Comparison of ENCODE assay signal across 10 cellular contexts in the genomic region with DNA sequence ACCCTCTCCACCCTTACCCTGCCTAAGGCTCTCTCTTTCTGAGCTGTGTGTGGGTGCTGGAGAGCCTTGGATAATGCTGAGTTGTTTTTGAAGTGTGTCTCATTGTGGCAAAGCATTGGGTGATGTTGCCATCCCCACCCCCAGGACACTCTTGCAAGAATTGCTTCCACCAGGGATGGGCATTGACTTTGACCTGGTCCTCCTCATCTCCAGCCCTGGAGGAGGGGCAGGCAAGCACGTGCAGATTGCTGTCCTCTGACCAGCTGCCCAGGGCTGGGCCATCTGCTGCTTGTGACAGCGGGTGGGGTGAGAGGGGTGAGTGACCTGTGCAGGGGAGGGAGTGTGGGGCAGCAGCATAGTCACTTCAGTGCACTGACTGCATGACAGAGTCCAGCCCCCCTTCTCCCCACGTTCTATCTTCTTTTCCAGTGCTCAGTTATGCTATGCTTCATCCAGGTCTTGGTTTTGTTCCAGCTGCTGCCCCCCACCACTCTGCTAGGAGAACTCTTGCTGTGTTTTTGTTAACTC. TPM values are rescaled to one million over a fixed set of nuclear protein-coding genes. Genes with fewer than 3 reads are reported as not detected.
DNase-seq lines count a peak whose midpoint lies in the region; ATAC-seq and TF ChIP-seq lines count a peak whose summit lies in the region.
"Had no signal": no experiment of that assay in that cellular context is flagged by ENCODE, and none has a peak within 500 bp of the region (broad histone marks: within the 10 kb centered on the region; RNA-seq: fewer than 3 reads in every experiment).

No MANE protein-coding gene starts in this region.

- H3K4me1 ChIP-seq in DOHH2 (ENCODE audit: control insufficient read depth, low read length) (peaks cover 64% of the 10 kb centered on the region), trophoblast cell (ENCODE audit: control insufficient read depth in 1 of 2, insufficient read depth in 2 of 2, low read length in 2 of 2) (peaks cover 3 to 4% of the 10 kb centered on the region in 2 experiments), testis (peaks cover 44% of the 10 kb centered on the region), HAP-1 (no peaks in the 10 kb centered on the region)

- H3K27me3 ChIP-seq in DOHH2 (ENCODE audit: control insufficient read depth, low read length) (no peaks in the 10 kb centered on the region), trophoblast cell (ENCODE audit: insufficient read depth, low read length) (no peaks in the 10 kb centered on the region), testis (no peaks in the 10 kb centered on the region), HAP-1 (ENCODE audit: low read depth) (no peaks in the 10 kb centered on the region)

- no peak overlapping the region for H2BK120ac ChIP-seq in trophoblast cell (ENCODE audit: insufficient read depth, low read length, poor library complexity)

- H3K4ac ChIP-seq in trophoblast cell (ENCODE audit: low read depth, low read length): no peak overlapping the region

- H2BK12ac ChIP-seq in trophoblast cell (ENCODE audit: low read length): no peak overlapping the region

- H4K8ac ChIP-seq in trophoblast cell (ENCODE audit: low read depth, low read length): no peak overlapping the region

- intact Hi-C loops in testis (cut with DNase I; ENCODE audit: low total_unique reads): no loop called here

- H4K12ac ChIP-seq in trophoblast cell (ENCODE audit: low read depth, low read length): no peak overlapping the region

- H3K79me1 ChIP-seq in trophoblast cell (ENCODE audit: low read length): no peaks in the 10 kb centered on the region

- H3K4me2 ChIP-seq in DOHH2 (ENCODE audit: low read length): peak overlapping the region; percentile 28
- H3K4me2 ChIP-seq in trophoblast cell (ENCODE audit: low read length): no peak overlapping the region

- no peak overlapping the region for H2AK5ac ChIP-seq in trophoblast cell (ENCODE audit: low read length)

- no peak for TF ChIP-seq POLR2A in testis (IDR thresholded peaks at IDR 0.05)

- in situ Hi-C loops in HAP-1 (cut with MboI; ENCODE audit: low sequenced_read_pairs): no loop called here

- no peak overlapping the region for H3K9ac ChIP-seq in trophoblast cell (ENCODE audit: low read length)
- H3K9ac ChIP-seq: parathyroid adenoma had no signal

- H3K79me2 ChIP-seq in DOHH2 (ENCODE audit: control insufficient read depth, low read length) (peaks cover 97% of the 10 kb centered on the region), trophoblast cell (ENCODE audit: control insufficient read depth, insufficient read depth, low read length, poor library complexity) (no peaks in the 10 kb centered on the region)

- no peak overlapping the region for H2BK5ac ChIP-seq in trophoblast cell (ENCODE audit: low read depth, low read length, poor library complexity)

- DNase-seq in NCI-H69 (lab: John Stamatoyannopoulos, UW): peak; percentile 79
- no peak for DNase-seq in trophoblast cell
- DNase-seq in NCI-H2107 treated with DMSO at 0.1 percent for 48 hours (lab: John Stamatoyannopoulos, UW; ENCODE audit: unreplicated experiment): no peak
- no peak for DNase-seq in testis
- DNase-seq in HAP-1 (ENCODE audit: low spot score in 2 of 2): no peak
- no peak for DNase-seq in SW 1271 (lab: John Stamatoyannopoulos, UW)
- DNase-seq: NCI-H526 had no signal

- H3K27ac ChIP-seq in DOHH2 (ENCODE audit: low read depth, low read length): no peak overlapping the region
- no peak overlapping the region for H3K27ac ChIP-seq in trophoblast cell (ENCODE audit: low read depth, low read length)
- peak overlapping the region in 1 of 2 donors; percentile 64 for H3K27ac ChIP-seq in testis

- no peak for TF ChIP-seq CTCF in DOHH2 (IDR thresholded peaks at IDR 0.05; ENCODE audit: low read depth, low read length, poor library complexity, severe bottlenecking)
- TF ChIP-seq CTCF in testis (IDR thresholded peaks at IDR 0.05): no peak

- no peak overlapping the region for H3K18ac ChIP-seq in trophoblast cell (ENCODE audit: low read length)

- H2AFZ ChIP-seq in trophoblast cell (ENCODE audit: insufficient read depth, low read length, poor library complexity): peak overlapping the region; percentile 23
- H2AFZ ChIP-seq: parathyroid adenoma had no signal

- H3K4me3 ChIP-seq in DOHH2 (ENCODE audit: low read length) (no peak overlapping the region), trophoblast cell (ENCODE audit: low read depth, low read length) (no peak overlapping the region), testis (no peak overlapping the region), HAP-1 (no peak overlapping the region)

- H3K23ac ChIP-seq in trophoblast cell (ENCODE audit: low read length): no peak overlapping the region

- peaks cover 22% of the 10 kb centered on the region; the same call in 1 of the 2 replicates for H4K20me1 ChIP-seq in DOHH2 (ENCODE audit: control insufficient read depth, insufficient read depth, low read depth, low read length)

- peaks cover 26% of the 10 kb centered on the region for H3K9me3 ChIP-seq in DOHH2 (ENCODE audit: control insufficient read depth, insufficient read depth, low read length)
- H3K9me3 ChIP-seq in trophoblast cell (ENCODE audit: insufficient read depth, low read depth, low read length): peaks cover 2% of the 10 kb centered on the region
- H3K9me3 ChIP-seq in testis: no peaks in the 10 kb centered on the region
- peaks cover 14% of the 10 kb centered on the region for H3K9me3 ChIP-seq in HAP-1

- WGBS in trophoblast cell (ENCODE audit: extremely low coverage, insufficient coverage, insufficient read length): no CpG with 5 or more reads among the region's 3 CpGs
- WGBS in testis, 2 donors: 37 to 49% methylated on average over 2 to 3 of the region's 3 CpGs

- H3F3A ChIP-seq in DOHH2 (ENCODE audit: control insufficient read depth, insufficient read depth): no peaks in the 10 kb centered on the region

- H3K36me3 ChIP-seq in DOHH2 (ENCODE audit: control insufficient read depth, low read length) (peaks cover 26% of the 10 kb centered on the region), trophoblast cell (ENCODE audit: control insufficient read depth in 1 of 2, insufficient read depth in 2 of 2, low read length in 2 of 2) (no peaks in the 10 kb centered on the region), testis (ENCODE audit: low read depth, missing control alignments) (no peaks in the 10 kb centered on the region), HAP-1 (replicated peaks) (no peaks in the 10 kb centered on the region)

- no peaks in the 10 kb centered on the region for H3K9me2 ChIP-seq in DOHH2 (replicated peaks; ENCODE audit: control insufficient read depth, low read length)

- no peak overlapping the region for H3K14ac ChIP-seq in trophoblast cell (ENCODE audit: low read length)

- no peak overlapping the region for H4K91ac ChIP-seq in trophoblast cell (ENCODE audit: low read depth, low read length)

- peak; percentile 50 for ATAC-seq in esophagus mucosa

RNA-seq across cellular contexts. Expression of a gene that starts 26.2 kb away (rescaled TPM):
- total RNA-seq in esophagus mucosa (35.2 TPM), testis (10 to 100 TPM; 38.7 to 39.5 TPM)
- polyA plus RNA-seq in trophoblast cell (2013): 5.4 and 5.5 TPM in 2 replicates
- 27.7 TPM for polyA plus RNA-seq in testis (ENCODE audit: insufficient read depth, low read depth, low replicate concordance)
